10 cellular contexts compared by ENCODE assay signal in genomic region chr5:174837919-174838902, GRCh38.
DNase-seq lines count a peak whose midpoint lies in the region; ATAC-seq and TF ChIP-seq lines count a peak whose summit lies in the region.
"Had no signal": no experiment of that assay in that cellular context is flagged by ENCODE, and none has a peak within 500 bp of the region (broad histone marks: within the 10 kb centered on the region; RNA-seq: fewer than 3 reads in every experiment).

No MANE protein-coding gene starts in this region.

- H3K4me3 Mint-ChIP-seq in progenitor cell of endocrine pancreas (ENCODE audit: low read depth), result no peak overlapping the region
- H3K4me3 Mint-ChIP-seq: activated B cell treated with CpG ODN at 0.5 μM for 24 hours; effector memory CD8-positive, alpha-beta T cell had no signal

- peak in 1 of 2 donors; percentile 60 for TF ChIP-seq CTCF in fibroblast of lung (conservative IDR thresholded peaks at IDR 0.05 in 1 of 2, IDR thresholded peaks at IDR 0.05 in 1 of 2; ENCODE audit: low read depth in 1 of 2, low read length in 2 of 2)
- peak; percentile 51 for TF ChIP-seq CTCF in progenitor cell of endocrine pancreas (IDR thresholded peaks at IDR 0.05; ENCODE audit: unreplicated experiment)

- DNase-seq in GM04503 (ENCODE audit: low read depth) (peak; percentile 19), NOMO-1 treated with dmso at 0.1 percent for 144 hours (lab: John Stamatoyannopoulos, UW; ENCODE audit: unreplicated experiment) (peak; percentile 27), fibroblast of lung (ENCODE audit: low read depth in 2 of 2) (peak; percentile 87 to 99), progenitor cell of endocrine pancreas (ENCODE audit: low spot score, unreplicated experiment) (no peak), NCI-H2081 (lab: John Stamatoyannopoulos, UW) (no peak), NCI-H1930 (lab: John Stamatoyannopoulos, UW) (no peak)
- DNase-seq in effector CD8-positive, alpha-beta T cell (lab: John Stamatoyannopoulos, UW), result no peak
- DNase-seq: activated B cell treated with CpG ODN at 0.5 μM for 24 hours; effector memory CD8-positive, alpha-beta T cell had no signal

- H2AFZ ChIP-seq in fibroblast of lung (ENCODE audit: low read length), result no peak overlapping the region

- no peaks in the 10 kb centered on the region for H3K79me2 ChIP-seq in fibroblast of lung (ENCODE audit: control insufficient read depth, insufficient read depth, low read length)

- H4K20me1 ChIP-seq in fibroblast of lung (ENCODE audit: control insufficient read depth, extremely low read depth, insufficient read depth, low read length), result no peaks in the 10 kb centered on the region

- no peak overlapping the region for H3K4me3 ChIP-seq in fibroblast of lung (replicated peaks in 1 of 4; ENCODE audit: control extremely low read depth in 1 of 4, insufficient read depth in 1 of 4, low read depth in 3 of 4, low read length in 4 of 4)

- H3K36me3 ChIP-seq in fibroblast of lung (ENCODE audit: control insufficient read depth, insufficient read depth, low read length), result no peaks in the 10 kb centered on the region

- H3K27me3 ChIP-seq in fibroblast of lung (ENCODE audit: control insufficient read depth, insufficient read depth, low read length), result no peaks in the 10 kb centered on the region

- ATAC-seq in GM21786 (IDR thresholded peaks at IDR 0.05; ENCODE audit: unreplicated experiment), result no peak
- ATAC-seq: effector memory CD8-positive, alpha-beta T cell had no signal

- peaks cover 23% of the 10 kb centered on the region for H3K27me3 Mint-ChIP-seq in progenitor cell of endocrine pancreas
- H3K27me3 Mint-ChIP-seq: activated B cell treated with CpG ODN at 0.5 μM for 24 hours had no signal

- no peaks in the 10 kb centered on the region for H3K36me3 Mint-ChIP-seq in progenitor cell of endocrine pancreas (ENCODE audit: insufficient read depth)

- no peaks in the 10 kb centered on the region for H3K9me3 ChIP-seq in fibroblast of lung (ENCODE audit: control insufficient read depth, insufficient read depth, low read depth, low read length)

- no peak overlapping the region for H3K9ac ChIP-seq in fibroblast of lung (ENCODE audit: insufficient read depth, low read length)

- no peak overlapping the region for H3K4me2 ChIP-seq in fibroblast of lung (ENCODE audit: extremely low read depth, insufficient read depth, low read length)

- H3K27ac Mint-ChIP-seq in progenitor cell of endocrine pancreas, result no peak overlapping the region
- H3K27ac Mint-ChIP-seq: activated B cell treated with CpG ODN at 0.5 μM for 24 hours; effector memory CD8-positive, alpha-beta T cell had no signal

- no peak overlapping the region for H3K27ac ChIP-seq in fibroblast of lung (ENCODE audit: insufficient read depth, low read length)

- no peaks in the 10 kb centered on the region for H3K4me1 ChIP-seq in fibroblast of lung (ENCODE audit: control insufficient read depth, extremely low read depth, insufficient read depth, low read length)

- H3K9me3 Mint-ChIP-seq in progenitor cell of endocrine pancreas (ENCODE audit: low read depth), result no peaks in the 10 kb centered on the region
- H3K9me3 Mint-ChIP-seq: activated B cell treated with CpG ODN at 0.5 μM for 24 hours had no signal

- peaks cover 2% of the 10 kb centered on the region for H3K4me1 Mint-ChIP-seq in progenitor cell of endocrine pancreas (ENCODE audit: low read depth)
- H3K4me1 Mint-ChIP-seq: activated B cell treated with CpG ODN at 0.5 μM for 24 hours had no signal

Comparison
In these comparisons a context has a peak if more than half of its experiments do, and no peak if none do; other contexts are left out.
1. DNase-seq: peak in GM04503 (single experiment), NOMO-1 treated with dmso at 0.1 percent for 144 hours (single experiment) and fibroblast of lung (2 of 2); none in progenitor cell of endocrine pancreas (single experiment), NCI-H2081 (0 of 2), NCI-H1930 (0 of 2) and effector CD8-positive, alpha-beta T cell (single experiment).